In the genomic region with DNA sequence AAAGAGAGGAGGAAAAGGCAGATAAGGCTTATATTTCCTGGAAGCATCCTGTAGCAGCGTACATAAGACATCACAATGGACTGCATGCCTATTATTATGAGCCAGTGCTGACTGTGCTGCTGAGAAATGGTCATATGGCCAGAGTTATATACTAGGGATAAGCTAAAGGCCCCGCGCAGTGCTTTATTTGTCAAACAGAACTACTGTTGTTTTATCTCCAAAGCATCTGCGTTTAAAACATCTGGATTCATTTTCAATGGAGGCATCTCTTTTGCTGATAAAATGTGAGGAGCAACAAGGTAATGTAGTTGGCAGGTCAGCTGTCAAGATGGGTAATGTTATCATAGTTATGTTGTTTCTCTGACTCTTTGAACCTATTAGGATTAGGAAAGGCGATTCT, we compare ENCODE assay signal across 39 cellular contexts. TPM values are rescaled to one million over a fixed set of nuclear protein-coding genes. Genes with fewer than 3 reads are reported as not detected.
"Had no signal": no experiment of that assay in that cellular context is flagged by ENCODE, and none has a peak within 500 bp of the region (broad histone marks: within the 10 kb centered on the region; RNA-seq: fewer than 3 reads in every experiment).

No MANE protein-coding gene starts in this region.

- H3K36me3 Mint-ChIP-seq: activated CD4-positive, alpha-beta memory T cell treated with anti-CD3 and anti-CD28 coated beads for 36 hours; activated naive CD4-positive, alpha-beta T cell treated with anti-CD3 and anti-CD28 coated beads, Interleukin-2, amount 10 ng/mL, durations not matched to agents 7 days and 5 days; activated naive CD4-positive, alpha-beta T cell treated with anti-CD3 and anti-CD28 coated beads, Interleukin-2, amount 50 U/mL, for 24 hours; brain had no signal

- H3K4me3 ChIP-seq: ascending aorta, cardiac muscle cell had no signal

- H3K27ac ChIP-seq: ascending aorta, cardiac muscle cell, VCaP had no signal

- H3K4me3 Mint-ChIP-seq: activated B cell treated with CpG ODN at 0.5 μM for 24 hours; activated CD4-positive, alpha-beta memory T cell treated with anti-CD3 and anti-CD28 coated beads for 36 hours; activated CD8-positive, alpha-beta T cell treated with anti-CD3 and anti-CD28 coated beads for 36 hours; activated naive CD4-positive, alpha-beta T cell treated with anti-CD3 and anti-CD28 coated beads, Interleukin-2, amount 10 ng/mL, durations not matched to agents 7 days and 5 days; activated naive CD4-positive, alpha-beta T cell treated with anti-CD3 and anti-CD28 coated beads, Interleukin-2, amount 50 U/mL, for 24 hours; activated naive CD8-positive, alpha-beta T cell; activated naive CD8-positive, alpha-beta T cell treated with anti-CD3 and anti-CD28 coated beads, Interleukin-2, amount 10 ng/mL, durations not matched to agents 7 days and 5 days; activated naive CD8-positive, alpha-beta T cell treated with anti-CD3 and anti-CD28 coated beads, Interleukin-2, amount 50 U/mL, for 24 hours; activated T-cell treated with anti-CD3 and anti-CD28 coated beads, Interleukin-2, amount 50 U/mL, for 4 hours; activated T-cell treated with anti-CD3 and anti-CD28 coated beads, Interleukin-2, amount 50 U/mL, for 72 hours; activated T-helper 1 cell treated with anti-CD3 and anti-CD28 coated beads, Interleukin-12 subunit alpha, Interleukin-12 subunit beta, Interleukin-2, Interleukin-4 antibody, amounts not matched to agents 30 ng/mL and 10 ng/mL and 1 ng/mL, durations not matched to agents 14 hours and 24 hours and 36 hours; activated T-helper 17 cell treated with anti-CD3 and anti-CD28 coated beads, Interleukin-2, amount 50 U/mL, for 72 hours; brain; central memory CD8-positive, alpha-beta T cell; T-helper 1 cell treated with Interleukin-12 subunit alpha and Interleukin-12 subunit beta and Interleukin-4 antibody, amounts not matched to agents 30 μg/mL and 1 μg/mL, for 36 hours; T-helper 2 cell treated with Interferon-gamma antibody and Interleukin-4, amounts not matched to agents 5 μg/mL and 100 μg/mL, for 36 hours had no signal

- ATAC-seq: activated CD8-positive, alpha-beta T cell treated with anti-CD3 and anti-CD28 coated beads for 36 hours; activated naive CD8-positive, alpha-beta T cell treated with anti-CD3 and anti-CD28 coated beads, Interleukin-2, amount 50 U/mL, for 24 hours; activated T-cell treated with anti-CD3 and anti-CD28 coated beads, Interleukin-2, amount 50 U/mL, for 4 hours; activated T-cell treated with anti-CD3 and anti-CD28 coated beads, Interleukin-2, amount 50 U/mL, for 72 hours; activated T-helper 17 cell treated with anti-CD3 and anti-CD28 coated beads, Interleukin-2, amount 50 U/mL, for 72 hours had no signal

- H3K4me1 ChIP-seq: ascending aorta had no signal

- H3K9me3 Mint-ChIP-seq: activated B cell treated with CpG ODN at 0.5 μM for 24 hours; activated naive CD4-positive, alpha-beta T cell treated with anti-CD3 and anti-CD28 coated beads, Interleukin-2, amount 10 ng/mL, durations not matched to agents 7 days and 5 days; activated T-cell treated with anti-CD3 and anti-CD28 coated beads, Interleukin-2, amount 50 U/mL, for 4 hours; activated T-helper 17 cell treated with anti-CD3 and anti-CD28 coated beads, Interleukin-2, amount 50 U/mL, for 72 hours had no signal

- H3K27me3 Mint-ChIP-seq: activated CD4-positive, alpha-beta memory T cell treated with anti-CD3 and anti-CD28 coated beads for 36 hours; activated CD8-positive, alpha-beta T cell treated with anti-CD3 and anti-CD28 coated beads for 36 hours; activated naive CD4-positive, alpha-beta T cell treated with anti-CD3 and anti-CD28 coated beads, Interleukin-2, amount 10 ng/mL, durations not matched to agents 7 days and 5 days; activated naive CD4-positive, alpha-beta T cell treated with anti-CD3 and anti-CD28 coated beads, Interleukin-2, amount 50 U/mL, for 24 hours; activated naive CD8-positive, alpha-beta T cell; activated naive CD8-positive, alpha-beta T cell treated with anti-CD3 and anti-CD28 coated beads, Interleukin-2, amount 10 ng/mL, durations not matched to agents 7 days and 5 days had no signal

- H3K27me3 ChIP-seq: ascending aorta, cardiac muscle cell had no signal

- H3K9me3 ChIP-seq: ascending aorta had no signal

- H3K36me3 ChIP-seq: ascending aorta, cardiac muscle cell had no signal

- DNase-seq: activated B cell treated with CpG ODN at 0.5 μM for 24 hours; activated CD4-positive, alpha-beta memory T cell treated with anti-CD3 and anti-CD28 coated beads for 36 hours; activated CD4-positive, alpha-beta T cell treated with anti-CD3 and anti-CD28 coated beads for 48 hours; activated CD4-positive, alpha-beta T cell treated with anti-CD3 and anti-CD28 coated beads, Interleukin-2, amount 50 U/mL, for 1 hour; activated CD4-positive, alpha-beta T cell treated with anti-CD3 and anti-CD28 coated beads, Interleukin-2, amount 50 U/mL, for 4 hours; activated CD4-positive, CD25-positive, alpha-beta regulatory T cell treated with anti-CD3 and anti-CD28 coated beads, Interleukin-2, amount 50 U/mL, for 72 hours; activated CD8-positive, alpha-beta memory T cell treated with anti-CD3 and anti-CD28 coated beads, Interleukin-2, amount 50 U/mL, for 4 hours; activated CD8-positive, alpha-beta T cell treated with anti-CD3 and anti-CD28 coated beads for 36 hours; activated effector memory CD4-positive, alpha-beta T cell treated with Interleukin-2 at 50 U/mL for 16 hours; activated gamma-delta T cell; activated naive CD4-positive, alpha-beta T cell treated with anti-CD3 and anti-CD28 coated beads, Interleukin-2, amount 10 ng/mL, durations not matched to agents 7 days and 5 days; activated naive CD4-positive, alpha-beta T cell treated with Interleukin-2 at 50 U/mL for 16 hours; activated naive CD8-positive, alpha-beta T cell treated with anti-CD3 and anti-CD28 coated beads, Interleukin-2, amount 10 ng/mL, durations not matched to agents 7 days and 5 days; activated naive CD8-positive, alpha-beta T cell treated with anti-CD3 and anti-CD28 coated beads, Interleukin-2, amount 50 U/mL, for 24 hours; activated T-cell treated with anti-CD3 and anti-CD28 coated beads for 4 hours; activated T-cell treated with anti-CD3 and anti-CD28 coated beads, Interleukin-2, amount 50 U/mL, for 1 hour; activated T-cell treated with anti-CD3 and anti-CD28 coated beads, Interleukin-2, amount 50 U/mL, for 4 hours; activated T-cell treated with anti-CD3 and anti-CD28 coated beads, Interleukin-2, amount 50 U/mL, for 72 hours; amygdala; anterior cingulate cortex; caudate nucleus; cerebellar nuclear complex; T-helper 1 cell; T-helper 2 cell; T-helper 9 cell had no signal

- H3K27ac Mint-ChIP-seq: activated B cell treated with CpG ODN at 0.5 μM for 24 hours; activated CD4-positive, alpha-beta memory T cell treated with anti-CD3 and anti-CD28 coated beads for 36 hours; activated CD8-positive, alpha-beta T cell treated with anti-CD3 and anti-CD28 coated beads for 36 hours; activated naive CD4-positive, alpha-beta T cell treated with anti-CD3 and anti-CD28 coated beads, Interleukin-2, amount 10 ng/mL, durations not matched to agents 7 days and 5 days; activated naive CD4-positive, alpha-beta T cell treated with anti-CD3 and anti-CD28 coated beads, Interleukin-2, amount 50 U/mL, for 24 hours; activated naive CD8-positive, alpha-beta T cell; activated naive CD8-positive, alpha-beta T cell treated with anti-CD3 and anti-CD28 coated beads, Interleukin-2, amount 10 ng/mL, durations not matched to agents 7 days and 5 days; activated naive CD8-positive, alpha-beta T cell treated with anti-CD3 and anti-CD28 coated beads, Interleukin-2, amount 50 U/mL, for 24 hours; activated T-cell treated with anti-CD3 and anti-CD28 coated beads, Interleukin-2, amount 50 U/mL, for 72 hours; activated T-helper 1 cell treated with anti-CD3 and anti-CD28 coated beads, Interleukin-12 subunit alpha, Interleukin-12 subunit beta, Interleukin-2, Interleukin-4 antibody, amounts not matched to agents 30 ng/mL and 10 ng/mL and 1 ng/mL, durations not matched to agents 14 hours and 24 hours and 36 hours; activated T-helper 17 cell treated with anti-CD3 and anti-CD28 coated beads, Interleukin-2, amount 50 U/mL, for 72 hours; brain; T-helper 1 cell treated with Interleukin-12 subunit alpha and Interleukin-12 subunit beta and Interleukin-4 antibody, amounts not matched to agents 30 μg/mL and 1 μg/mL, for 36 hours; T-helper 2 cell treated with Interferon-gamma antibody and Interleukin-4, amounts not matched to agents 5 μg/mL and 100 μg/mL, for 36 hours had no signal

- H3K4me1 Mint-ChIP-seq: activated B cell treated with CpG ODN at 0.5 μM for 24 hours; activated naive CD4-positive, alpha-beta T cell treated with anti-CD3 and anti-CD28 coated beads, Interleukin-2, amount 10 ng/mL, durations not matched to agents 7 days and 5 days; activated naive CD8-positive, alpha-beta T cell treated with anti-CD3 and anti-CD28 coated beads, Interleukin-2, amount 10 ng/mL, durations not matched to agents 7 days and 5 days; activated naive CD8-positive, alpha-beta T cell treated with anti-CD3 and anti-CD28 coated beads, Interleukin-2, amount 50 U/mL, for 24 hours; activated T-helper 17 cell treated with anti-CD3 and anti-CD28 coated beads, Interleukin-2, amount 50 U/mL, for 72 hours; central memory CD8-positive, alpha-beta T cell had no signal

RNA-seq across cellular contexts. Expression of gene LMNTD1, which starts 28.0 kb away (rescaled TPM):
- total RNA-seq: activated B cell treated with CpG ODN at 0.5 μM for 24 hours; activated CD4-positive, alpha-beta memory T cell treated with anti-CD3 and anti-CD28 coated beads for 36 hours; activated CD8-positive, alpha-beta memory T cell treated with anti-CD3 and anti-CD28 coated beads for 36 hours; activated CD8-positive, alpha-beta T cell treated with anti-CD3 and anti-CD28 coated beads for 36 hours; activated naive CD8-positive, alpha-beta T cell treated with anti-CD3 and anti-CD28 coated beads, Interleukin-2, amount 10 ng/mL, durations not matched to agents 7 days and 5 days; activated T-cell treated with anti-CD3 and anti-CD28 coated beads, Interleukin-2, amount 50 U/mL, for 4 hours; activated T-cell treated with anti-CD3 and anti-CD28 coated beads, Interleukin-2, amount 50 U/mL, for 72 hours; activated T-helper 1 cell treated with anti-CD3 and anti-CD28 coated beads, Interleukin-12 subunit alpha, Interleukin-12 subunit beta, Interleukin-2, Interleukin-4 antibody, amounts not matched to agents 30 ng/mL and 10 ng/mL and 1 ng/mL, durations not matched to agents 14 hours and 24 hours and 36 hours; activated T-helper 17 cell treated with anti-CD3 and anti-CD28 coated beads, Interleukin-2, amount 50 U/mL, for 72 hours; ascending aorta; bronchial epithelial cell; cardiac muscle cell; chondrocyte had no signal
- polyA plus RNA-seq: cardiac muscle cell had no signal
